8 cellular contexts compared by ENCODE assay signal in the genomic region with DNA sequence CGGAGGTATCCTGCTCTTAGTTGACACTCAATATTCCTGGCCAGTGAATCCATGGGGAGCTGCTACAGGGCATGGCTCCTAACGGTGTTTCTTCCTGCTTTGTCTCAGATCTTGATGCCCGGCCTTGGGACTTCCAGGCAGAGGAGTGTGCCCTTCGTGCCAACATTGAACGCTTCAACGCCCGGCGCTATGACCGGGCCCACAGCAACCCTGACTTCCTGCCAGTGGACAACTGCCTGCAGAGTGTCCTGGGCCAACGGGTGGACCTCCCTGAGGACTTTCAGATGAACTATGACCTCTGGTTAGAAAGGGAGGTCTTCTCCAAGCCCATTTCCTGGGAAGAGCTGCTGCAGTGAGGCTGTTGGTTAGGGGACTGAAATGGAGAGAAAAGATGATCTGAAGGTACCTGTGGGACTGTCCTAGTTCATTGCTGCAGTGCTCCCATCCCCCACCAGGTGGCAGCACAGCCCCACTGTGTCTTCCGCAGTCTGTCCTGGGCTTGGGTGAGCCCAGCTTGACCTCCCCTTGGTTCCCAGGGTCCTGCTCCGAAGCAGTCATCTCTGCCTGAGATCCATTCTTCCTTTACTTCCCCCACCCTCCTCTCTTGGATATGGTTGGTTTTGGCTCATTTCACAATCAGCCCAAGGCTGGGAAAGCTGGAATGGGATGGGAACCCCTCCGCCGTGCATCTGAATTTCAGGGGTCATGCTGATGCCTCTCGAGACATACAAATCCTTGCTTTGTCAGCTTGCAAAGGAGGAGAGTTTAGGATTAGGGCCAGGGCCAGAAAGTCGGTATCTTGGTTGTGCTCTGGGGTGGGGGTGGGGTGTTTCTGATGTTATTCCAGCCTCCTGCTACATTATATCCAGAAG. TPM values are rescaled to one million over a fixed set of nuclear protein-coding genes. Genes with fewer than 3 reads are reported as not detected.
DNase-seq lines count a peak whose midpoint lies in the region; ATAC-seq and TF ChIP-seq lines count a peak whose summit lies in the region.

No MANE protein-coding gene starts in this region.

- H3K27me3 ChIP-seq in right lobe of liver, result no peaks in the 10 kb centered on the region

- no peak overlapping the region for H3K27ac ChIP-seq in right lobe of liver

- H3K4me3 ChIP-seq in LNCaP clone FGC (ENCODE audit: low read depth, low read length) (no peak overlapping the region), right lobe of liver (no peak overlapping the region)

- peaks cover 0 to 5% (median 0%) of the 10 kb centered on the region in 4 donors for H3K4me1 ChIP-seq in right lobe of liver

- H3K36me3 ChIP-seq in right lobe of liver, result peaks cover 0 to 68% (median 23%) of the 10 kb centered on the region in 4 donors

- peak; percentile 72 for DNase-seq in DMS 273 (lab: John Stamatoyannopoulos, UW; ENCODE audit: unreplicated experiment)
- DNase-seq in DMS 273 treated with DMSO at 0.1 percent for 48 hours (lab: John Stamatoyannopoulos, UW), result no peak
- no peak for DNase-seq in LNCaP clone FGC (ENCODE audit: low read depth)
- DNase-seq in activated CD4-positive, CD25-positive, alpha-beta regulatory T cell treated with anti-CD3 and anti-CD28 coated beads, Interleukin-2, amount 50 U/mL, for 72 hours, result peak; percentile 78
- peak; percentile 45 for DNase-seq in central memory CD4-positive, alpha-beta T cell
- peak in 2 of 3 donors; percentile 66 to 72 for DNase-seq in right lobe of liver
- peak; percentile 44 for DNase-seq in stimulated activated CD8-positive, alpha-beta memory T cell treated with anti-CD3 and anti-CD28 coated beads, Interleukin-15, amount 100 ng/mL, for 1 hour (ENCODE audit: low read depth)

- no peak for TF ChIP-seq POLR2A in right lobe of liver (IDR thresholded peaks at IDR 0.05)

- no peaks in the 10 kb centered on the region for H3K9me3 ChIP-seq in right lobe of liver

- intact Hi-C loops in right lobe of liver (cut with DNase I), result loop anchor here (5.0 to 10.0 kb wide), 2 partner anchors 51 to 54 kb away; no protein-coding TSS in a partner anchor

- ATAC-seq in right lobe of liver (peak; percentile 81 to 90 (median 86)), GM21381 (IDR thresholded peaks at IDR 0.05; ENCODE audit: unreplicated experiment) (no peak)

- TF ChIP-seq CTCF in LNCaP clone FGC (IDR thresholded peaks at IDR 0.05; ENCODE audit: control insufficient read depth, extremely low read depth, insufficient read depth), result peak; percentile 95
- TF ChIP-seq CTCF in right lobe of liver (IDR thresholded peaks at IDR 0.05), result peak; percentile 80 to 98 (median 96)

- WGBS in right lobe of liver (ENCODE audit: insufficient coverage, low coverage, low lambda C conversion rate, missing lambda C conversion rate), result 37% methylated on average over 7 of the region's 16 CpGs

RNA-seq across cellular contexts. Expression of a gene that starts 16.7 kb away (rescaled TPM):
- not detected for total RNA-seq in right lobe of liver

RNA-seq across cellular contexts. Expression of a gene that starts 19.4 kb away (rescaled TPM):
- total RNA-seq in right lobe of liver, result 10 to 100 TPM in 5 of 6 experiments, 1 to 10 TPM in 1; 9.9 to 15.5 (median 12.4) TPM

RNA-seq across cellular contexts. Expression of a gene that starts 58.5 kb away (rescaled TPM):
- total RNA-seq in right lobe of liver, result not detected

Comparison
In these comparisons a context has a peak if more than half of its experiments do, and no peak if none do; other contexts are left out.
1. DNase-seq: peak in DMS 273 (single experiment), activated CD4-positive, CD25-positive, alpha-beta regulatory T cell treated with anti-CD3 and anti-CD28 coated beads, Interleukin-2, amount 50 U/mL, for 72 hours (single experiment), central memory CD4-positive, alpha-beta T cell (single experiment), right lobe of liver (2 of 3) and stimulated activated CD8-positive, alpha-beta memory T cell treated with anti-CD3 and anti-CD28 coated beads, Interleukin-15, amount 100 ng/mL, for 1 hour (single experiment); none in DMS 273 treated with DMSO at 0.1 percent for 48 hours (single experiment) and LNCaP clone FGC (single experiment).